ENCODE assay signal across 2 cellular contexts in genomic region chr21:41501919-41502318, GRCh38.
TF ChIP-seq lines count a peak whose summit lies in the region.

No MANE protein-coding gene starts in this region.

TF ChIP-seq in Ishikawa, 13 proteins besides CTCF, POLR2A, EP300 and RAD21:
- TF ChIP-seq CEBPB (IDR thresholded peaks at IDR 0.05) (no peak), TAF1 (IDR thresholded peaks at IDR 0.05; ENCODE audit: low read depth) (no peak), REST (IDR thresholded peaks at IDR 0.05; ENCODE audit: low read depth) (no peak), ZBTB7A (IDR thresholded peaks at IDR 0.05; ENCODE audit: low read depth) (no peak), NFIC (IDR thresholded peaks at IDR 0.05) (no peak), YY1 (IDR thresholded peaks at IDR 0.05; ENCODE audit: low read depth) (no peak), CREB1 (IDR thresholded peaks at IDR 0.05; ENCODE audit: low read depth) (no peak), TCF12 (IDR thresholded peaks at IDR 0.05; ENCODE audit: low read depth) (no peak), USF1 (IDR thresholded peaks at IDR 0.05) (no peak), TEAD4 (IDR thresholded peaks at IDR 0.05) (no peak), EGR1 (IDR thresholded peaks at IDR 0.05) (no peak), FOXM1 (IDR thresholded peaks at IDR 0.05; ENCODE audit: borderline replicate concordance, low read depth) (no peak)
- TF ChIP-seq, protein P1, sequence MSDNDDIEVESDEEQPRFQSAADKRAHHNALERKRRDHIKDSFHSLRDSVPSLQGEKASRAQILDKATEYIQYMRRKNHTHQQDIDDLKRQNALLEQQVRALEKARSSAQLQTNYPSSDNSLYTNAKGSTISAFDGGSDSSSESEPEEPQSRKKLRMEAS (IDR thresholded peaks at IDR 0.05): no peak
TF ChIP-seq in Ishikawa: peak in this region for 0.

TF ChIP-seq in K562, 482 proteins besides CTCF, POLR2A, EP300 and RAD21:
- TF ChIP-seq, protein P2, sequence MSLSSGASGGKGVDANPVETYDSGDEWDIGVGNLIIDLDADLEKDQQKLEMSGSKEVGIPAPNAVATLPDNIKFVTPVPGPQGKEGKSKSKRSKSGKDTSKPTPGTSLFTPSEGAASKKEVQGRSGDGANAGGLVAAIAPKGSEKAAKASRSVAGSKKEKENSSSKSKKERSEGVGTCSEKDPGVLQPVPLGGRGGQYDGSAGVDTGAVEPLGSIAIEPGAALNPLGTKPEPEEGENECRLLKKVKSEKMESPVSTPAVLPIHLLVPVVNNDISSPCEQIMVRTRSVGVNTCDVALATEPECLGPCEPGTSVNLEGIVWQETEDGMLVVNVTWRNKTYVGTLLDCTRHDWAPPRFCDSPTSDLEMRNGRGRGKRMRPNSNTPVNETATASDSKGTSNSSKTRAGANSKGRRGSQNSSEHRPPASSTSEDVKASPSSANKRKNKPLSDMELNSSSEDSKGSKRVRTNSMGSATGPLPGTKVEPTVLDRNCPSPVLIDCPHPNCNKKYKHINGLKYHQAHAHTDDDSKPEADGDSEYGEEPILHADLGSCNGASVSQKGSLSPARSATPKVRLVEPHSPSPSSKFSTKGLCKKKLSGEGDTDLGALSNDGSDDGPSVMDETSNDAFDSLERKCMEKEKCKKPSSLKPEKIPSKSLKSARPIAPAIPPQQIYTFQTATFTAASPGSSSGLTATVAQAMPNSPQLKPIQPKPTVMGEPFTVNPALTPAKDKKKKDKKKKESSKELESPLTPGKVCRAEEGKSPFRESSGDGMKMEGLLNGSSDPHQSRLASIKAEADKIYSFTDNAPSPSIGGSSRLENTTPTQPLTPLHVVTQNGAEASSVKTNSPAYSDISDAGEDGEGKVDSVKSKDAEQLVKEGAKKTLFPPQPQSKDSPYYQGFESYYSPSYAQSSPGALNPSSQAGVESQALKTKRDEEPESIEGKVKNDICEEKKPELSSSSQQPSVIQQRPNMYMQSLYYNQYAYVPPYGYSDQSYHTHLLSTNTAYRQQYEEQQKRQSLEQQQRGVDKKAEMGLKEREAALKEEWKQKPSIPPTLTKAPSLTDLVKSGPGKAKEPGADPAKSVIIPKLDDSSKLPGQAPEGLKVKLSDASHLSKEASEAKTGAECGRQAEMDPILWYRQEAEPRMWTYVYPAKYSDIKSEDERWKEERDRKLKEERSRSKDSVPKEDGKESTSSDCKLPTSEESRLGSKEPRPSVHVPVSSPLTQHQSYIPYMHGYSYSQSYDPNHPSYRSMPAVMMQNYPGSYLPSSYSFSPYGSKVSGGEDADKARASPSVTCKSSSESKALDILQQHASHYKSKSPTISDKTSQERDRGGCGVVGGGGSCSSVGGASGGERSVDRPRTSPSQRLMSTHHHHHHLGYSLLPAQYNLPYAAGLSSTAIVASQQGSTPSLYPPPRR (CRISPR knock-in tag; IDR thresholded peaks at IDR 0.05; ENCODE audit: borderline replicate concordance): no peak
- TF ChIP-seq FOSL1 (tag; conservative IDR thresholded peaks at IDR 0.05) (peak; percentile 63), NFE2 (IDR thresholded peaks at IDR 0.05; ENCODE audit: low read depth) (no peak)
- TF ChIP-seq, protein P3, sequence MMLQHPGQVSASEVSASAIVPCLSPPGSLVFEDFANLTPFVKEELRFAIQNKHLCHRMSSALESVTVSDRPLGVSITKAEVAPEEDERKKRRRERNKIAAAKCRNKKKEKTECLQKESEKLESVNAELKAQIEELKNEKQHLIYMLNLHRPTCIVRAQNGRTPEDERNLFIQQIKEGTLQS (IDR thresholded peaks at IDR 0.05): peak; percentile 35; the same call in 1 of the 2 replicates
- TF ChIP-seq, protein P3 (CRISPR knock-in tag; conservative IDR thresholded peaks at IDR 0.05): no peak
